ENCODE assay signal across 3 cellular contexts in the genomic region with DNA sequence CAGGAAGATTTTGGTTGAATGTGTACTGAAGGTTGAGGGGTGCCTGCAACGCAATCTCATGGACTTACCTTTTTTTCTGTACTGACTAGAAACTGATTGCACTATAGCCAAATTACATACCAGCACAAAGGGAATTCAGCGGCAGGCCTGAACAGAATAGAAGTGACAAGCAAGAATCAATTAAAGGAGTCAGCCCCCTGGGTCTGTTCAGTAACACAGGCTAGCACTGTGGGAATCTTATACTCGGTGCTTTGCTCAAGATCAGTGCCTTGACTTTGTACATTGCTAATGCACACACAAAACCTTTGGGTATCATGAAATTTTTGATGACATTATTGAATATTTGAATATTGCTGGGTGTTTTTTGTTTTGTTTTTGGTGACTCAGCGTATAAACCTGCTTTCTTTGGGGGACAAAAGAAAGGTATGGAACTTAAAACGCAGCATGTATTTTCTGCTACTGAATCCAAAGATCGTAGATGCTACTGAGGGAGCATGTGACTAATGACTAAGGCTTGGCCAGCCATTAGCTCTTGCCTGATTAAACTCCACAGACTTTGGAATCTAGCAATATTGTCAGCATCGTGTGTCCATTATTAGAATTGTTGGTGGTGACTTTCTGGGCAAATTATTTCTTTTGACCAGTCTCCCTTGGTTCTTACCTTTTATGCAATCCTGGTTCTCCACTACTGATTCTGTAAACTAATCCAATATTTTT.
TF ChIP-seq lines count a peak whose summit lies in the region.

No MANE protein-coding gene starts in this region.

TF ChIP-seq in GM12891, 5 proteins besides CTCF, POLR2A, EP300 and RAD21:
- TF ChIP-seq SPI1 (IDR thresholded peaks at IDR 0.05; ENCODE audit: low read depth, low read length) (no peak), TAF1 (IDR thresholded peaks at IDR 0.05; ENCODE audit: low read depth, low read length) (no peak), POLR2AphosphoS5 (IDR thresholded peaks at IDR 0.05; ENCODE audit: low read depth, low read length) (no peak), POU2F2 (IDR thresholded peaks at IDR 0.05; ENCODE audit: low read depth, low read length) (no peak), PAX5 (IDR thresholded peaks at IDR 0.05; ENCODE audit: insufficient read depth, low read length, severe bottlenecking) (no peak)

TF ChIP-seq in IMR-90, 13 proteins besides CTCF, POLR2A, EP300 and RAD21:
- TF ChIP-seq SMC3 (IDR thresholded peaks at IDR 0.05; ENCODE audit: low read depth, low read length) (no peak), MXI1 (IDR thresholded peaks at IDR 0.05; ENCODE audit: borderline replicate concordance, low read depth, low read length) (no peak), BHLHE40 (IDR thresholded peaks at IDR 0.05; ENCODE audit: low read depth, low read length) (no peak), MAFK (IDR thresholded peaks at IDR 0.05; ENCODE audit: low read depth, low read length) (peak; percentile 66), MAZ (IDR thresholded peaks at IDR 0.05; ENCODE audit: borderline replicate concordance, low read depth, low read length) (no peak), CHD1 (IDR thresholded peaks at IDR 0.05; ENCODE audit: low read depth, low read length) (no peak)
- TF ChIP-seq, protein P1, sequence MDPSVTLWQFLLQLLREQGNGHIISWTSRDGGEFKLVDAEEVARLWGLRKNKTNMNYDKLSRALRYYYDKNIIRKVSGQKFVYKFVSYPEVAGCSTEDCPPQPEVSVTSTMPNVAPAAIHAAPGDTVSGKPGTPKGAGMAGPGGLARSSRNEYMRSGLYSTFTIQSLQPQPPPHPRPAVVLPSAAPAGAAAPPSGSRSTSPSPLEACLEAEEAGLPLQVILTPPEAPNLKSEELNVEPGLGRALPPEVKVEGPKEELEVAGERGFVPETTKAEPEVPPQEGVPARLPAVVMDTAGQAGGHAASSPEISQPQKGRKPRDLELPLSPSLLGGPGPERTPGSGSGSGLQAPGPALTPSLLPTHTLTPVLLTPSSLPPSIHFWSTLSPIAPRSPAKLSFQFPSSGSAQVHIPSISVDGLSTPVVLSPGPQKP (IDR thresholded peaks at IDR 0.05; ENCODE audit: borderline replicate concordance, low read depth, low read length), result no peak

TF ChIP-seq in K562, 482 proteins besides CTCF, POLR2A, EP300 and RAD21:
- TF ChIP-seq CBX2 (IDR thresholded peaks at IDR 0.05; ENCODE audit: insufficient read depth, low read length, poor library complexity, severe bottlenecking) (no peak), MAFK (IDR thresholded peaks at IDR 0.05; ENCODE audit: low read length) (peak; percentile 41; the same call in 1 of the 2 replicates), MAFG (tag; conservative IDR thresholded peaks at IDR 0.05) (peak; percentile 83), FOSL1 (tag; conservative IDR thresholded peaks at IDR 0.05) (0 out of 2 replicates have a peak, but pooled peaks have one; percentile 20), MAFF (IDR thresholded peaks at IDR 0.05; ENCODE audit: low read length) (peak; percentile 64), C11orf30 (IDR thresholded peaks at IDR 0.05; ENCODE audit: low read depth) (peak; percentile 74), PML (IDR thresholded peaks at IDR 0.05; ENCODE audit: low read length) (no peak), ZNF316 (IDR thresholded peaks at IDR 0.05) (peak; percentile 93)
